8 cellular contexts compared by ENCODE assay signal in genomic region chr11:35907648-35908431, GRCh38. TPM values are rescaled to one million over a fixed set of nuclear protein-coding genes. Genes with fewer than 3 reads are reported as not detected.
A peak's percentile ranks its signal among the peaks of the same experiment; 100 is the strongest.
DNase-seq lines count a peak whose midpoint lies in the region; ATAC-seq and TF ChIP-seq lines count a peak whose summit lies in the region.

No MANE protein-coding gene starts in this region.

- ATAC-seq in GM18517 (IDR thresholded peaks at IDR 0.05; ENCODE audit: unreplicated experiment) (peak; percentile 85), HG02870 (IDR thresholded peaks at IDR 0.05; ENCODE audit: unreplicated experiment) (peak; percentile 80), right lobe of liver (peak in 3 of 4 donors; percentile 24 to 82 (median 61)), left lobe of liver (no peak)

- DNase-seq in RWPE1 (ENCODE audit: low spot score) (peak; percentile 87), right lobe of liver (no peak), HAP-1 (ENCODE audit: low spot score in 2 of 2) (no peak), NCI-H774 (lab: John Stamatoyannopoulos, UW) (no peak), left lobe of liver (ENCODE audit: low spot score) (no peak), NCI-H2171 (lab: John Stamatoyannopoulos, UW) (no peak)

- no peaks in the 10 kb centered on the region for H3K4me1 ChIP-seq in right lobe of liver
- no peaks in the 10 kb centered on the region for H3K4me1 ChIP-seq in HAP-1

- H3K4me3 ChIP-seq in right lobe of liver (no peak overlapping the region), HAP-1 (no peak overlapping the region)

- peaks cover 0 to 4% (median 0%) of the 10 kb centered on the region in 4 donors for H3K9me3 ChIP-seq in right lobe of liver
- H3K9me3 ChIP-seq in HAP-1 = no peaks in the 10 kb centered on the region

- H3K36me3 ChIP-seq in right lobe of liver (no peaks in the 10 kb centered on the region), HAP-1 (replicated peaks) (no peaks in the 10 kb centered on the region)

- CTCF ChIA-PET in RWPE1 (lab: Yijun Ruan, JAX) = no interaction called here

- 35% methylated on average over 4 of the region's 4 CpGs for WGBS in right lobe of liver (ENCODE audit: insufficient coverage, low coverage, low lambda C conversion rate, missing lambda C conversion rate)

- POLR2A ChIA-PET in RWPE1 (lab: Yijun Ruan, JAX; ENCODE audit: low non-redundant PET) = no interaction called here

- TF ChIP-seq CTCF in RWPE1 (conservative IDR thresholded peaks at IDR 0.05; ENCODE audit: low read depth) (no peak), right lobe of liver (IDR thresholded peaks at IDR 0.05) (no peak)

- no peak for TF ChIP-seq POLR2A in right lobe of liver (IDR thresholded peaks at IDR 0.05)

- in situ Hi-C loops in HAP-1 (cut with MboI; ENCODE audit: low sequenced_read_pairs) = no loop called here

- H3K27ac ChIP-seq in RWPE1 = peak overlapping the region; percentile 99
- H3K27ac ChIP-seq in right lobe of liver = no peak overlapping the region

- intact Hi-C loops in right lobe of liver (cut with DNase I) = no loop called here

- no peaks in the 10 kb centered on the region for H3K27me3 ChIP-seq in right lobe of liver
- H3K27me3 ChIP-seq in HAP-1 (ENCODE audit: low read depth) = no peaks in the 10 kb centered on the region

RNA-seq across cellular contexts. Expression of gene LDLRAD3, which starts 36.0 kb away (rescaled TPM):
- total RNA-seq in right lobe of liver (1 to 10 TPM in 5 of 6 experiments, under 1 TPM in 1; 0.62 to 3.3 (median 2.7) TPM), left lobe of liver (0.98 TPM)
